1 cellular context compared by ENCODE assay signal in genomic region chr7:157372300-157373232, GRCh38.
TF ChIP-seq lines count a peak whose summit lies in the region.

No MANE protein-coding gene starts in this region.

TF ChIP-seq in WTC11, 78 proteins besides CTCF, POLR2A, EP300 and RAD21 (continued from another document):
- TF ChIP-seq AR (CRISPR knock-in tag; IDR thresholded peaks at IDR 0.05), result no peak
- no peak for TF ChIP-seq TEAD4 (CRISPR knock-in tag; IDR thresholded peaks at IDR 0.05)
- TF ChIP-seq JUN (CRISPR knock-in tag; IDR thresholded peaks at IDR 0.05), result no peak
- no peak for TF ChIP-seq FOXJ3 (CRISPR knock-in tag; IDR thresholded peaks at IDR 0.05; ENCODE audit: borderline replicate concordance)
- TF ChIP-seq HMGA2 (CRISPR knock-in tag; IDR thresholded peaks at IDR 0.05), result no peak
- TF ChIP-seq FOXP1 (CRISPR knock-in tag; IDR thresholded peaks at IDR 0.05; ENCODE audit: borderline replicate concordance), result no peak
- no peak for TF ChIP-seq USF1 (CRISPR knock-in tag; IDR thresholded peaks at IDR 0.05)
- no peak for TF ChIP-seq MLX (CRISPR knock-in tag; IDR thresholded peaks at IDR 0.05)
- TF ChIP-seq CREB1 (CRISPR knock-in tag; IDR thresholded peaks at IDR 0.05), result no peak
- no peak for TF ChIP-seq FOXP4 (CRISPR knock-in tag; IDR thresholded peaks at IDR 0.05)
TF ChIP-seq in WTC11: peak in this region for 0.
